19 cellular contexts compared by ENCODE assay signal in the genomic region with DNA sequence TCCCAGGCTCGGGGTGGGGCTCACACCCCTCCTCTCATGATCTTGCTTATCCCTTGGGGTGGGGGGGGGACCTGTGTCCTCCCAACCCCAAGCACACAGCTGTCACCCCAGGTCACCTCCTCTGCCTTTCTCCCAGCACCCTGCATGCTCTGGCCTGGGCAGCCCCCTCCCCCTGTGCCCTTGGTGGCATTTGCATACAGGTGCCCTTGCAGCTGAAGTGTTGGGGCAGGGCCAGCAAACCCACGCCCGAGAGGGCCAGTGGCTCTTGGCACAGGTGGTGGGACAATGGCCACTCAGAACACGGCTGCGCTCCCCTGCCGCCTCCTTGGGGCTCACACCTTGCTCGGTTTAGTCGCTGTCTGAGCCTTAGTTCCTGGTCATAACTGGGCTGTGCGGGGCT. TPM values are rescaled to one million over a fixed set of nuclear protein-coding genes. Genes with fewer than 3 reads are reported as not detected.
DNase-seq lines count a peak whose midpoint lies in the region; ATAC-seq, FAIRE-seq and TF ChIP-seq lines count a peak whose summit lies in the region.
"Had no signal": no experiment of that assay in that cellular context is flagged by ENCODE, and none has a peak within 500 bp of the region (broad histone marks: within the 10 kb centered on the region; RNA-seq: fewer than 3 reads in every experiment).

No MANE protein-coding gene starts in this region.

- no peaks in the 10 kb centered on the region for H3K36me3 Mint-ChIP-seq in chondrocyte (ENCODE audit: low read depth)

- DNase-seq in COLO668 (lab: John Stamatoyannopoulos, UW; ENCODE audit: unreplicated experiment) (peak; percentile 95), NCI-H128 (lab: John Stamatoyannopoulos, UW; ENCODE audit: unreplicated experiment) (peak; percentile 72), NCI-H345 (lab: John Stamatoyannopoulos, UW) (peak; percentile 93), chondrocyte (ENCODE audit: low spot score) (peak; percentile 56), small intestine (no peak), body of pancreas (no peak), SKM-1 treated with dmso at 0.1 percent for 144 hours (lab: John Stamatoyannopoulos, UW; ENCODE audit: unreplicated experiment) (no peak), vagina (ENCODE audit: extremely low spot score in 2 of 2) (no peak)
- DNase-seq: activated CD4-positive, alpha-beta T cell treated with anti-CD3 and anti-CD28 coated beads for 48 hours; activated gamma-delta T cell treated with Interleukin-2 at 50 U/mL for 16 hours; endodermal cell; kidney glomerular epithelial cell; NCI-H2227 treated with DMSO at 0.1 percent for 48 hours; trophoblast cell had no signal

- no peak for ATAC-seq in body of pancreas

- H3K27ac ChIP-seq in small intestine (ENCODE audit: low read depth in 1 of 2, low read length in 1 of 2) (no peak overlapping the region), body of pancreas (no peak overlapping the region), vagina (no peak overlapping the region)

- H3K36me3 ChIP-seq in small intestine (ENCODE audit: control insufficient read depth in 2 of 2, insufficient read depth in 2 of 2, low read length in 2 of 2), result no peaks in the 10 kb centered on the region
- H3K36me3 ChIP-seq in body of pancreas (replicated peaks in 1 of 2; ENCODE audit: insufficient read depth in 1 of 2, low read depth in 2 of 2), result no peaks in the 10 kb centered on the region
- no peaks in the 10 kb centered on the region for H3K36me3 ChIP-seq in vagina

- no peak for FAIRE-seq in small intestine (lab: Jason Lieb, UNC)

- H3K4me3 ChIP-seq in small intestine (ENCODE audit: low read depth in 1 of 2, low read length in 2 of 2), result no peak overlapping the region
- no peak overlapping the region for H3K4me3 ChIP-seq in body of pancreas
- no peak overlapping the region for H3K4me3 ChIP-seq in vagina

- no peak overlapping the region for H3K27ac Mint-ChIP-seq in chondrocyte (ENCODE audit: unreplicated experiment)
- H3K27ac Mint-ChIP-seq: endodermal cell; stimulated activated naive CD8-positive, alpha-beta T cell treated with anti-CD3 and anti-CD28 coated beads, Interleukin-15, Interleukin-2, amounts not matched to agents 100 ng/mL and 50 ng/mL, for 24 hours had no signal

- H3K4me1 ChIP-seq in small intestine (ENCODE audit: control insufficient read depth in 2 of 2, insufficient read depth in 1 of 2, low read depth in 1 of 2, low read length in 1 of 2) (no peaks in the 10 kb centered on the region), body of pancreas (no peaks in the 10 kb centered on the region), vagina (no peaks in the 10 kb centered on the region)

- H3K9me3 ChIP-seq in small intestine (ENCODE audit: control insufficient read depth, low read depth) (no peaks in the 10 kb centered on the region), body of pancreas (no peaks in the 10 kb centered on the region), vagina (no peaks in the 10 kb centered on the region)

- no peaks in the 10 kb centered on the region for H3K9me3 Mint-ChIP-seq in chondrocyte (ENCODE audit: low read depth)
- H3K9me3 Mint-ChIP-seq: endodermal cell; stimulated activated naive CD8-positive, alpha-beta T cell treated with anti-CD3 and anti-CD28 coated beads, Interleukin-15, Interleukin-2, amounts not matched to agents 100 ng/mL and 50 ng/mL, for 24 hours had no signal

- 23 to 67% (median 52%) methylated on average over 9 of the region's 9 CpGs for WGBS in small intestine, 3 donors
- 50 to 78% methylated on average over 5 to 7 of the region's 9 CpGs for WGBS in body of pancreas, 2 donors

- H3K4me3 Mint-ChIP-seq in chondrocyte (ENCODE audit: unreplicated experiment), result no peak overlapping the region
- H3K4me3 Mint-ChIP-seq: endodermal cell; stimulated activated naive CD8-positive, alpha-beta T cell treated with anti-CD3 and anti-CD28 coated beads, Interleukin-15, Interleukin-2, amounts not matched to agents 100 ng/mL and 50 ng/mL, for 24 hours had no signal

- TF ChIP-seq POLR2A in body of pancreas (IDR thresholded peaks at IDR 0.05) (no peak), vagina (IDR thresholded peaks at IDR 0.05) (no peak)

- H3K4me1 Mint-ChIP-seq in chondrocyte (ENCODE audit: low read depth), result no peaks in the 10 kb centered on the region

- TF ChIP-seq CTCF in chondrocyte (IDR thresholded peaks at IDR 0.05), result no peak
- no peak for TF ChIP-seq CTCF in body of pancreas (IDR thresholded peaks at IDR 0.05)
- TF ChIP-seq CTCF in vagina (IDR thresholded peaks at IDR 0.05), result no peak

- intact Hi-C loops in body of pancreas (cut with DNase I), result no loop called here
- intact Hi-C loops in vagina (cut with DNase I), result no loop called here

- peaks cover 15% of the 10 kb centered on the region for H3K27me3 Mint-ChIP-seq in chondrocyte (ENCODE audit: low read depth)
- H3K27me3 Mint-ChIP-seq: stimulated activated naive CD8-positive, alpha-beta T cell treated with anti-CD3 and anti-CD28 coated beads, Interleukin-15, Interleukin-2, amounts not matched to agents 100 ng/mL and 50 ng/mL, for 24 hours had no signal

- H3K27me3 ChIP-seq in small intestine (ENCODE audit: control insufficient read depth in 2 of 2, insufficient read depth in 2 of 2, low read length in 2 of 2), result no peaks in the 10 kb centered on the region
- no peaks in the 10 kb centered on the region for H3K27me3 ChIP-seq in body of pancreas
- no peaks in the 10 kb centered on the region for H3K27me3 ChIP-seq in vagina

RNA-seq across cellular contexts. Expression of gene MYT1, which starts 11.3 kb away (rescaled TPM):
- total RNA-seq in chondrocyte, result not detected in 3 replicates
- polyA plus RNA-seq in small intestine, result under 1 TPM in 1 of 3 donors, not detected in 2; 0.63 TPM
- under 1 TPM in 1 of 2 donors, not detected in 1; 0.99 TPM for total RNA-seq in body of pancreas
- total RNA-seq in vagina, result not detected
- total RNA-seq: Daoy, mesenteric fat pad had no signal

RNA-seq across cellular contexts. Expression of gene NPBWR2, which starts 45.5 kb away (rescaled TPM):
- total RNA-seq in chondrocyte (not detected in 3 replicates), body of pancreas (not detected), vagina (not detected)
- not detected for polyA plus RNA-seq in small intestine
- total RNA-seq: Daoy, endodermal cell, mesenteric fat pad, OCI-LY7 had no signal
- polyA plus RNA-seq: neural cell had no signal

Comparison
In these comparisons a context has a peak if more than half of its experiments do, and no peak if none do; other contexts are left out.
1. DNase-seq: peak in COLO668 (single experiment), NCI-H128 (single experiment), NCI-H345 (single experiment) and chondrocyte (single experiment); none in small intestine (single experiment), body of pancreas (0 of 4), SKM-1 treated with dmso at 0.1 percent for 144 hours (single experiment) and vagina (0 of 2).